1 cellular context compared by ENCODE assay signal in the genomic region with DNA sequence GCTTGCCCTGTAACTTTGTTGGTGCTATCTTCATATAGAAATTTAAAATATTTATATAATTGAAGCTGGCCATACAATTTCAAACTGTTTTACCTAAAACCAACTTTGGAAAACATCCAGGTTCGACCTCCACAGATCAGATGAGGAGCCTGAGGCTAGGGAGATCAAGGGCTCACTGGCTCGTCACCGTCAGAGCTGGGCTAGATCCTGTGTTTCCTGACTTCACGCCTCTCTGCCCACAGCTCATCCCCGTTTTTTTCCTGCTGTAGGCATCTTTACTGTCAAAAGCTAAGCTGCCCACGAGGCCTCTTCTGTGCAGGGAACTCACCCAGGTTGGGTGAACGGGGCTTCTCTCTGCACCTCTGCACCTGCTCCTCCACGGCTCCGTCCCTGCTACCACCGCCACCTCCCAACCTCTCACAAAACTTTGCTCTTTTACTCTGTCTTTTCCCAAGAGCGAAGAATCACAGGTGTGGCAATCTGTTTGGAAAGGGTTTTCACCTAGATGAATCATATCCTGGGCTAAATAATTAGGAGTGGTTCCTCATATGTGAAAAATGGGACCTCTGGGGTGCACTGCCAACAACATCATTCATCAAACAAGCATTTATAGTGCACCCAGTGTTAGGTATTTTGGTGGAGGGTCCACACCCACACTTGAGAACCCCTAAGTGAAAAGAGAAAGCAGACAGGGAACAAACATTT.
TF ChIP-seq lines count a peak whose summit lies in the region.

No MANE protein-coding gene starts in this region.

TF ChIP-seq in HCT116, 20 proteins besides CTCF, POLR2A, EP300 and RAD21 (continued from another document):
- TF ChIP-seq, protein P1, sequence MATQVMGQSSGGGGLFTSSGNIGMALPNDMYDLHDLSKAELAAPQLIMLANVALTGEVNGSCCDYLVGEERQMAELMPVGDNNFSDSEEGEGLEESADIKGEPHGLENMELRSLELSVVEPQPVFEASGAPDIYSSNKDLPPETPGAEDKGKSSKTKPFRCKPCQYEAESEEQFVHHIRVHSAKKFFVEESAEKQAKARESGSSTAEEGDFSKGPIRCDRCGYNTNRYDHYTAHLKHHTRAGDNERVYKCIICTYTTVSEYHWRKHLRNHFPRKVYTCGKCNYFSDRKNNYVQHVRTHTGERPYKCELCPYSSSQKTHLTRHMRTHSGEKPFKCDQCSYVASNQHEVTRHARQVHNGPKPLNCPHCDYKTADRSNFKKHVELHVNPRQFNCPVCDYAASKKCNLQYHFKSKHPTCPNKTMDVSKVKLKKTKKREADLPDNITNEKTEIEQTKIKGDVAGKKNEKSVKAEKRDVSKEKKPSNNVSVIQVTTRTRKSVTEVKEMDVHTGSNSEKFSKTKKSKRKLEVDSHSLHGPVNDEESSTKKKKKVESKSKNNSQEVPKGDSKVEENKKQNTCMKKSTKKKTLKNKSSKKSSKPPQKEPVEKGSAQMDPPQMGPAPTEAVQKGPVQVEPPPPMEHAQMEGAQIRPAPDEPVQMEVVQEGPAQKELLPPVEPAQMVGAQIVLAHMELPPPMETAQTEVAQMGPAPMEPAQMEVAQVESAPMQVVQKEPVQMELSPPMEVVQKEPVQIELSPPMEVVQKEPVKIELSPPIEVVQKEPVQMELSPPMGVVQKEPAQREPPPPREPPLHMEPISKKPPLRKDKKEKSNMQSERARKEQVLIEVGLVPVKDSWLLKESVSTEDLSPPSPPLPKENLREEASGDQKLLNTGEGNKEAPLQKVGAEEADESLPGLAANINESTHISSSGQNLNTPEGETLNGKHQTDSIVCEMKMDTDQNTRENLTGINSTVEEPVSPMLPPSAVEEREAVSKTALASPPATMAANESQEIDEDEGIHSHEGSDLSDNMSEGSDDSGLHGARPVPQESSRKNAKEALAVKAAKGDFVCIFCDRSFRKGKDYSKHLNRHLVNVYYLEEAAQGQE (IDR thresholded peaks at IDR 0.05; ENCODE audit: low read depth), result no peak
- TF ChIP-seq FOSL1 (IDR thresholded peaks at IDR 0.05; ENCODE audit: low read depth) (peak; percentile 44), CBX3 (IDR thresholded peaks at IDR 0.05; ENCODE audit: low read depth) (no peak), EGR1 (IDR thresholded peaks at IDR 0.05; ENCODE audit: low read depth) (no peak), CEBPB (IDR thresholded peaks at IDR 0.05; ENCODE audit: low read depth) (peak; percentile 61), JUND (IDR thresholded peaks at IDR 0.05) (no peak), YY1 (IDR thresholded peaks at IDR 0.05; ENCODE audit: extremely low read depth, insufficient replicate concordance, low read depth, low read length) (no peak), POLR2AphosphoS5 (IDR thresholded peaks at IDR 0.05; ENCODE audit: low read depth, low read length) (no peak), SP1 (IDR thresholded peaks at IDR 0.05; ENCODE audit: low read depth) (peak; percentile 36; the same call in 1 of the 2 replicates), EZH2phosphoT487 (IDR thresholded peaks at IDR 0.05; ENCODE audit: borderline replicate concordance) (no peak), TCF7L2 (IDR thresholded peaks at IDR 0.05; ENCODE audit: borderline replicate concordance, extremely low read depth, insufficient read depth, insufficient read length) (no peak), ZFX (IDR thresholded peaks at IDR 0.05) (no peak)
- TF ChIP-seq, protein P2, sequence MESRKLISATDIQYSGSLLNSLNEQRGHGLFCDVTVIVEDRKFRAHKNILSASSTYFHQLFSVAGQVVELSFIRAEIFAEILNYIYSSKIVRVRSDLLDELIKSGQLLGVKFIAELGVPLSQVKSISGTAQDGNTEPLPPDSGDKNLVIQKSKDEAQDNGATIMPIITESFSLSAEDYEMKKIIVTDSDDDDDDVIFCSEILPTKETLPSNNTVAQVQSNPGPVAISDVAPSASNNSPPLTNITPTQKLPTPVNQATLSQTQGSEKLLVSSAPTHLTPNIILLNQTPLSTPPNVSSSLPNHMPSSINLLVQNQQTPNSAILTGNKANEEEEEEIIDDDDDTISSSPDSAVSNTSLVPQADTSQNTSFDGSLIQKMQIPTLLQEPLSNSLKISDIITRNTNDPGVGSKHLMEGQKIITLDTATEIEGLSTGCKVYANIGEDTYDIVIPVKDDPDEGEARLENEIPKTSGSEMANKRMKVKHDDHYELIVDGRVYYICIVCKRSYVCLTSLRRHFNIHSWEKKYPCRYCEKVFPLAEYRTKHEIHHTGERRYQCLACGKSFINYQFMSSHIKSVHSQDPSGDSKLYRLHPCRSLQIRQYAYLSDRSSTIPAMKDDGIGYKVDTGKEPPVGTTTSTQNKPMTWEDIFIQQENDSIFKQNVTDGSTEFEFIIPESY (IDR thresholded peaks at IDR 0.05; ENCODE audit: extremely low read depth, insufficient replicate concordance, low read length), result no peak
- TF ChIP-seq, protein P3, sequence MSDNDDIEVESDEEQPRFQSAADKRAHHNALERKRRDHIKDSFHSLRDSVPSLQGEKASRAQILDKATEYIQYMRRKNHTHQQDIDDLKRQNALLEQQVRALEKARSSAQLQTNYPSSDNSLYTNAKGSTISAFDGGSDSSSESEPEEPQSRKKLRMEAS (IDR thresholded peaks at IDR 0.05), result peak; percentile 11; the same call in 1 of the 2 replicates
